ENCODE assay signal across 9 cellular contexts in the genomic region with DNA sequence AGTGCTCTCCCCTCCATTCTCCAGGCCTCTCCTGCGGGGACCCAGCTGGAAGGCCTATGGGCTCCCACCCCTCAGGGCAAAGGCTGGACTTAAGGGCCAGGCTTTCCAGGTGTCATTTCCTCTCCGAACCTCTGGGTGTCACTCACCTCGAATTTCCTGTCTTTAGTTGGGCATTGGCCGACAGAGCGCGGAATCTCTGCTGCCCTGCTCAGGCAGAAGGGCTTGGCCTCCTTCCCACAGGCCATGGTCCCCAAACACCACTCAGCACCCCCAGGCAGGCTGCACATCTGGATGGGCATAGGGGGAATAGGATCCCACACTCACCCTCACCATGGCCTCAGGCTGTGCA.
DNase-seq lines count a peak whose midpoint lies in the region; ATAC-seq and TF ChIP-seq lines count a peak whose summit lies in the region.
"Had no signal": no experiment of that assay in that cellular context is flagged by ENCODE, and none has a peak within 500 bp of the region (broad histone marks: within the 10 kb centered on the region; RNA-seq: fewer than 3 reads in every experiment).

No MANE protein-coding gene starts in this region.

- no peaks in the 10 kb centered on the region for H3K36me3 Mint-ChIP-seq in T-helper 17 cell (ENCODE audit: low read depth)
- H3K36me3 Mint-ChIP-seq in CD14-positive monocyte: peaks cover 0 to 1% of the 10 kb centered on the region in 2 donors

- H3K4me3 Mint-ChIP-seq in T-helper 17 cell: peak overlapping the region; percentile 85
- peak overlapping the region in 1 of 2 donors; percentile 80 for H3K4me3 Mint-ChIP-seq in CD14-positive monocyte

- H3K27ac ChIP-seq in foreskin keratinocyte: no peak overlapping the region

- H3K9me3 Mint-ChIP-seq in CD14-positive monocyte: peaks cover 0 to 3% (median 0%) of the 10 kb centered on the region in 7 donors

- H3K27me3 Mint-ChIP-seq in T-helper 17 cell (peaks cover 40% of the 10 kb centered on the region), CD14-positive monocyte (ENCODE audit: low read depth in 3 of 3) (peaks cover 13 to 38% (median 23%) of the 10 kb centered on the region in 3 donors)

- H3K9me3 ChIP-seq in T-helper 17 cell (ENCODE audit: control insufficient read depth, low read length, poor library complexity, severe bottlenecking): no peaks in the 10 kb centered on the region

- H3K27me3 ChIP-seq in foreskin keratinocyte: peaks cover 10% of the 10 kb centered on the region

- ATAC-seq in T-helper 17 cell: no peak
- ATAC-seq in foreskin keratinocyte: no peak
- peak; percentile 10 for ATAC-seq in sciatic nerve

- H3K4me1 Mint-ChIP-seq in T-helper 17 cell (peaks cover 8% of the 10 kb centered on the region), CD14-positive monocyte (peaks cover 7% of the 10 kb centered on the region)

- intact Hi-C loops in sciatic nerve (cut with DNase I): no loop called here
- intact Hi-C loops in CD14-positive monocyte (cut with micrococcal nuclease): loop anchor here (5.0 kb wide), 1 partner anchor 1836 kb away; no protein-coding TSS in a partner anchor

- TF ChIP-seq CTCF in foreskin keratinocyte (conservative IDR thresholded peaks at IDR 0.05) (peak; percentile 17), CD14-positive monocyte (IDR thresholded peaks at IDR 0.05) (no peak)

- DNase-seq in NCI-H1417 (lab: John Stamatoyannopoulos, UW) (peak in 2 of 3 experiments; percentile 51 to 56), NCI-H1417 treated with DMSO at 0.1 percent for 48 hours (lab: John Stamatoyannopoulos, UW) (no peak), T-helper 17 cell (no peak), foreskin keratinocyte (no peak), sciatic nerve (ENCODE audit: low spot score) (no peak), activated gamma-delta T cell treated with Interleukin-2 at 50 U/mL for 16 hours (no peak), CD14-positive monocyte (ENCODE audit: low spot score) (no peak), SIG-M5 (lab: John Stamatoyannopoulos, UW) (no peak)
- DNase-seq: NCI-H526 treated with DMSO at 0.1 percent for 48 hours had no signal

- peaks cover 12% of the 10 kb centered on the region for H3K4me1 ChIP-seq in foreskin keratinocyte

- H3K27ac Mint-ChIP-seq in T-helper 17 cell: no peak overlapping the region
- H3K27ac Mint-ChIP-seq in CD14-positive monocyte: no peak overlapping the region

Comparison
In these comparisons a context has a peak if more than half of its experiments do, and no peak if none do; other contexts are left out.
1. DNase-seq: peak in NCI-H1417 (2 of 3); none in NCI-H1417 treated with DMSO at 0.1 percent for 48 hours (single experiment), T-helper 17 cell (0 of 3), foreskin keratinocyte (0 of 2), sciatic nerve (single experiment), activated gamma-delta T cell treated with Interleukin-2 at 50 U/mL for 16 hours (single experiment), CD14-positive monocyte (single experiment) and SIG-M5 (single experiment).